In genomic region chr15:71802770-71803169, GRCh38 we compare ENCODE assay signal across 9 cellular contexts. TPM values are rescaled to one million over a fixed set of nuclear protein-coding genes. Genes with fewer than 3 reads are reported as not detected.
DNase-seq lines count a peak whose midpoint lies in the region; ATAC-seq and TF ChIP-seq lines count a peak whose summit lies in the region.
"Had no signal": no experiment of that assay in that cellular context is flagged by ENCODE, and none has a peak within 500 bp of the region (broad histone marks: within the 10 kb centered on the region; RNA-seq: fewer than 3 reads in every experiment).

No MANE protein-coding gene starts in this region.

- no peak overlapping the region for H3K27ac Mint-ChIP-seq in activated CD8-positive, alpha-beta memory T cell treated with anti-CD3 and anti-CD28 coated beads, Interleukin-2, amount 10 ng/mL, durations not matched to agents 7 days and 5 days
- no peak overlapping the region for H3K27ac Mint-ChIP-seq in T-helper 17 cell

- H3K9me3 Mint-ChIP-seq in activated CD8-positive, alpha-beta memory T cell treated with anti-CD3 and anti-CD28 coated beads, Interleukin-2, amount 10 ng/mL, durations not matched to agents 7 days and 5 days (ENCODE audit: low read depth), result no peaks in the 10 kb centered on the region

- in situ Hi-C loops in GM23248 (cut with MboI), result no loop called here

- H3K4me3 ChIP-seq in fibroblast of lung (replicated peaks in 1 of 4; ENCODE audit: control extremely low read depth in 1 of 4, insufficient read depth in 1 of 4, low read depth in 3 of 4, low read length in 4 of 4) (no peak overlapping the region), GM23248 (no peak overlapping the region)
- H3K4me3 ChIP-seq: BLaER1 treated with 17β-estradiol and CSF1 and Interleukin-3, amounts not matched to agents 10 nM and 100 nM had no signal

- peak; percentile 17 to 30 for TF ChIP-seq CTCF in fibroblast of lung (conservative IDR thresholded peaks at IDR 0.05 in 1 of 2, IDR thresholded peaks at IDR 0.05 in 1 of 2; ENCODE audit: low read depth in 1 of 2, low read length in 2 of 2)

- ATAC-seq in activated CD8-positive, alpha-beta memory T cell treated with anti-CD3 and anti-CD28 coated beads, Interleukin-2, amount 10 ng/mL, durations not matched to agents 7 days and 5 days, result peak; percentile 61
- peak; percentile 40 for ATAC-seq in T-helper 17 cell
- no peak for ATAC-seq in HG02981 (IDR thresholded peaks at IDR 0.05; ENCODE audit: unreplicated experiment)

- no peaks in the 10 kb centered on the region for H3K9me2 ChIP-seq in GM23248 (ENCODE audit: insufficient read depth)

- H3K4me3 Mint-ChIP-seq in activated CD8-positive, alpha-beta memory T cell treated with anti-CD3 and anti-CD28 coated beads, Interleukin-2, amount 10 ng/mL, durations not matched to agents 7 days and 5 days, result no peak overlapping the region
- H3K4me3 Mint-ChIP-seq in T-helper 17 cell, result no peak overlapping the region

- H3K9ac ChIP-seq in fibroblast of lung (ENCODE audit: insufficient read depth, low read length), result no peak overlapping the region
- no peak overlapping the region for H3K9ac ChIP-seq in GM23248
- H3K9ac ChIP-seq: BLaER1 treated with 17β-estradiol and CSF1 and Interleukin-3, amounts not matched to agents 10 nM and 100 nM had no signal

- no peak overlapping the region for H3K4me2 ChIP-seq in fibroblast of lung (ENCODE audit: extremely low read depth, insufficient read depth, low read length)
- H3K4me2 ChIP-seq in GM23248 (ENCODE audit: unreplicated experiment), result no peak overlapping the region
- H3K4me2 ChIP-seq: BLaER1 treated with 17β-estradiol and CSF1 and Interleukin-3, amounts not matched to agents 10 nM and 100 nM had no signal

- WGBS in GM23248 (ENCODE audit: low coverage in 1 of 2, low lambda C conversion rate in 2 of 2, missing lambda C conversion rate in 2 of 2), 2 experiments, result 65 to 70% methylated on average over 6 to 21 of the region's 21 CpGs

- no peaks in the 10 kb centered on the region for H3K36me3 ChIP-seq in fibroblast of lung (ENCODE audit: control insufficient read depth, insufficient read depth, low read length)
- H3K36me3 ChIP-seq in GM23248 (ENCODE audit: low read depth), result no peaks in the 10 kb centered on the region
- H3K36me3 ChIP-seq: BLaER1 treated with 17β-estradiol and CSF1 and Interleukin-3, amounts not matched to agents 10 nM and 100 nM had no signal

- H3K9me3 ChIP-seq in T-helper 17 cell (ENCODE audit: control insufficient read depth, low read length, poor library complexity, severe bottlenecking) (no peaks in the 10 kb centered on the region), fibroblast of lung (ENCODE audit: control insufficient read depth, insufficient read depth, low read depth, low read length) (no peaks in the 10 kb centered on the region), GM23248 (ENCODE audit: low read depth) (no peaks in the 10 kb centered on the region)
- H3K9me3 ChIP-seq: BLaER1 treated with 17β-estradiol and CSF1 and Interleukin-3, amounts not matched to agents 10 nM and 100 nM had no signal

- H3K27me3 ChIP-seq in fibroblast of lung (ENCODE audit: control insufficient read depth, insufficient read depth, low read length) (no peaks in the 10 kb centered on the region), GM23248 (replicated peaks; ENCODE audit: insufficient read depth) (no peaks in the 10 kb centered on the region)
- H3K27me3 ChIP-seq: BLaER1 treated with 17β-estradiol and CSF1 and Interleukin-3, amounts not matched to agents 10 nM and 100 nM had no signal

- no peaks in the 10 kb centered on the region for H3K79me2 ChIP-seq in fibroblast of lung (ENCODE audit: control insufficient read depth, insufficient read depth, low read length)
- no peaks in the 10 kb centered on the region for H3K79me2 ChIP-seq in GM23248 (ENCODE audit: insufficient read depth)

- H3K27ac ChIP-seq in fibroblast of lung (ENCODE audit: insufficient read depth, low read length) (no peak overlapping the region), GM23248 (no peak overlapping the region)
- H3K27ac ChIP-seq: BLaER1 treated with 17β-estradiol and CSF1 and Interleukin-3, amounts not matched to agents 10 nM and 100 nM had no signal

- H3K4me1 Mint-ChIP-seq in activated CD8-positive, alpha-beta memory T cell treated with anti-CD3 and anti-CD28 coated beads, Interleukin-2, amount 10 ng/mL, durations not matched to agents 7 days and 5 days, result peaks cover 1% of the 10 kb centered on the region
- peaks cover 2% of the 10 kb centered on the region for H3K4me1 Mint-ChIP-seq in T-helper 17 cell

- CTCF ChIA-PET in activated CD8-positive, alpha-beta memory T cell treated with anti-CD3 and anti-CD28 coated beads, Interleukin-2, amount 10 ng/mL, durations not matched to agents 7 days and 5 days (lab: Charles Lee), result interaction anchor here (1.2 to 5.0 kb wide), 9 partner anchors 13 to 354 kb away, joined by 3 to 35 read pairs (median 11); no protein-coding TSS in a partner anchor

- peak; percentile 65 for DNase-seq in activated CD8-positive, alpha-beta memory T cell treated with anti-CD3 and anti-CD28 coated beads, Interleukin-2, amount 10 ng/mL, durations not matched to agents 7 days and 5 days
- no peak for DNase-seq in activated CD8-positive, alpha-beta memory T cell treated with anti-CD3 and anti-CD28 coated beads for 24 hours
- no peak for DNase-seq in T-helper 17 cell
- no peak for DNase-seq in fibroblast of lung (ENCODE audit: low read depth in 2 of 2)
- DNase-seq in stimulated activated CD8-positive, alpha-beta memory T cell treated with anti-CD3 and anti-CD28 coated beads, Interleukin-12 subunit alpha, Interleukin-12 subunit beta, amount 100 ng/mL, for 24 hours (ENCODE audit: extremely low read depth), result peak; percentile 1
- no peak for DNase-seq in AG08396 (ENCODE audit: low spot score)
- DNase-seq in GM23248, result no peak

- H3K36me3 Mint-ChIP-seq in activated CD8-positive, alpha-beta memory T cell treated with anti-CD3 and anti-CD28 coated beads, Interleukin-2, amount 10 ng/mL, durations not matched to agents 7 days and 5 days, result no peaks in the 10 kb centered on the region
- H3K36me3 Mint-ChIP-seq in T-helper 17 cell (ENCODE audit: low read depth), result peaks cover 6% of the 10 kb centered on the region

- H2AFZ ChIP-seq in fibroblast of lung (ENCODE audit: low read length) (no peak overlapping the region), GM23248 (no peak overlapping the region)

- H4K20me1 ChIP-seq in fibroblast of lung (ENCODE audit: control insufficient read depth, extremely low read depth, insufficient read depth, low read length), result no peaks in the 10 kb centered on the region
- no peaks in the 10 kb centered on the region for H4K20me1 ChIP-seq in GM23248 (ENCODE audit: insufficient read depth)
- H4K20me1 ChIP-seq: BLaER1 treated with 17β-estradiol and CSF1 and Interleukin-3, amounts not matched to agents 10 nM and 100 nM had no signal

- H3K4me1 ChIP-seq in fibroblast of lung (ENCODE audit: control insufficient read depth, extremely low read depth, insufficient read depth, low read length) (peaks cover 17% of the 10 kb centered on the region), GM23248 (ENCODE audit: insufficient read depth) (peaks cover 12% of the 10 kb centered on the region)

- peaks cover 15% of the 10 kb centered on the region for H3K27me3 Mint-ChIP-seq in activated CD8-positive, alpha-beta memory T cell treated with anti-CD3 and anti-CD28 coated beads, Interleukin-2, amount 10 ng/mL, durations not matched to agents 7 days and 5 days
- H3K27me3 Mint-ChIP-seq in T-helper 17 cell, result peaks cover 70% of the 10 kb centered on the region

- H3F3A ChIP-seq in GM23248 (ENCODE audit: insufficient read depth), result no peaks in the 10 kb centered on the region

RNA-seq across cellular contexts. Expression of gene NR2E3, which starts 7.6 kb away (rescaled TPM):
- not detected for total RNA-seq in activated CD8-positive, alpha-beta memory T cell treated with anti-CD3 and anti-CD28 coated beads, Interleukin-2, amount 10 ng/mL, durations not matched to agents 7 days and 5 days
- total RNA-seq in T-helper 17 cell, result not detected
- 0.77 and 1.3 TPM in 2 replicates for total RNA-seq in fibroblast of lung
- 0.05 and 0.08 TPM in 2 replicates for polyA plus RNA-seq in fibroblast of lung
- 0.08 and 0.12 TPM in 2 replicates for polyA plus RNA-seq in fibroblast of lung (2012)
- 0.37 TPM in 1 of 2 replicates, not detected in the other for polyA minus RNA-seq in fibroblast of lung (ENCODE audit: low replicate concordance)
- not detected in 2 replicates for total RNA-seq in GM23248 (2014; rRNA removed; shearing (Covaris generic))
- 0.15 and 0.65 TPM in 2 replicates for polyA plus RNA-seq in GM23248 (2016; fragmentation: Nextera tagmentation; extraction: Ambion mirVana)

Comparison
In these comparisons a context has a peak if more than half of its experiments do, and no peak if none do; other contexts are left out.
1. DNase-seq: peak in activated CD8-positive, alpha-beta memory T cell treated with anti-CD3 and anti-CD28 coated beads, Interleukin-2, amount 10 ng/mL, durations not matched to agents 7 days and 5 days (single experiment) and stimulated activated CD8-positive, alpha-beta memory T cell treated with anti-CD3 and anti-CD28 coated beads, Interleukin-12 subunit alpha, Interleukin-12 subunit beta, amount 100 ng/mL, for 24 hours (single experiment); none in activated CD8-positive, alpha-beta memory T cell treated with anti-CD3 and anti-CD28 coated beads for 24 hours (single experiment), T-helper 17 cell (0 of 3), fibroblast of lung (0 of 2), AG08396 (single experiment) and GM23248 (single experiment).